In genomic region chr13:46377554-46377953, GRCh38 we compare ENCODE assay signal across 12 cellular contexts. TPM values are rescaled to one million over a fixed set of nuclear protein-coding genes. Genes with fewer than 3 reads are reported as not detected.
DNase-seq lines count a peak whose midpoint lies in the region; ATAC-seq and TF ChIP-seq lines count a peak whose summit lies in the region.
"Had no signal": no experiment of that assay in that cellular context is flagged by ENCODE, and none has a peak within 500 bp of the region (broad histone marks: within the 10 kb centered on the region; RNA-seq: fewer than 3 reads in every experiment).

No MANE protein-coding gene starts in this region.

- no peak overlapping the region for H3K4me3 Mint-ChIP-seq in mesothelial cell of epicardium
- H3K4me3 Mint-ChIP-seq: CD8-positive, alpha-beta memory T cell; WTC11 had no signal

- no peaks in the 10 kb centered on the region for H3K9me3 ChIP-seq in mucosa of descending colon

- ATAC-seq in GM18861 (IDR thresholded peaks at IDR 0.05; ENCODE audit: unreplicated experiment) (peak; percentile 39), GM21723 (IDR thresholded peaks at IDR 0.05; ENCODE audit: unreplicated experiment) (peak; percentile 44), HG03565 (IDR thresholded peaks at IDR 0.05; ENCODE audit: unreplicated experiment) (peak; percentile 25), mucosa of descending colon (peak; percentile 65), omental fat pad (ENCODE audit: low FRiP score) (no peak)
- ATAC-seq: WTC11 had no signal

- H3K9me3 Mint-ChIP-seq in mesothelial cell of epicardium = no peaks in the 10 kb centered on the region
- H3K9me3 Mint-ChIP-seq: CD8-positive, alpha-beta memory T cell; WTC11 had no signal

- no peaks in the 10 kb centered on the region for H3K36me3 ChIP-seq in mucosa of descending colon (ENCODE audit: low read depth)

- DNase-seq in mucosa of descending colon (peak in 1 of 3 donors; percentile 51), omental fat pad (ENCODE audit: low spot score) (no peak), mesothelial cell of epicardium (ENCODE audit: low spot score in 2 of 2, unreplicated experiment in 2 of 2) (no peak), GM19238 (ENCODE audit: insufficient read length, low spot score) (no peak), NCI-H524 treated with DMSO at 0.1 percent for 48 hours (lab: John Stamatoyannopoulos, UW) (no peak)
- DNase-seq: CD8-positive, alpha-beta memory T cell; hippocampal formation; NCI-H524 had no signal

- no peaks in the 10 kb centered on the region for H3K36me3 Mint-ChIP-seq in mesothelial cell of epicardium
- H3K36me3 Mint-ChIP-seq: CD8-positive, alpha-beta memory T cell; WTC11 had no signal

- peaks cover 4% of the 10 kb centered on the region for H3K4me1 Mint-ChIP-seq in mesothelial cell of epicardium
- H3K4me1 Mint-ChIP-seq: CD8-positive, alpha-beta memory T cell; WTC11 had no signal

- intact Hi-C loops in mucosa of descending colon (cut with DNase I, micrococcal nuclease) = no loop called here

- no peak overlapping the region for H3K27ac Mint-ChIP-seq in mesothelial cell of epicardium
- H3K27ac Mint-ChIP-seq: CD8-positive, alpha-beta memory T cell; WTC11 had no signal

- H3K27me3 Mint-ChIP-seq in mesothelial cell of epicardium (ENCODE audit: low read depth) = no peaks in the 10 kb centered on the region

- H3K4me3 ChIP-seq in mucosa of descending colon = no peak overlapping the region

- peaks cover 26% of the 10 kb centered on the region for H3K4me1 ChIP-seq in mucosa of descending colon (ENCODE audit: low read depth)

- no peak for TF ChIP-seq CTCF in mucosa of descending colon (IDR thresholded peaks at IDR 0.05)
- no peak for TF ChIP-seq CTCF in omental fat pad (IDR thresholded peaks at IDR 0.05)
- TF ChIP-seq CTCF in mesothelial cell of epicardium (IDR thresholded peaks at IDR 0.05; ENCODE audit: unreplicated experiment) = no peak

RNA-seq across cellular contexts. Expression of gene RUBCNL, which starts 9.5 kb away (rescaled TPM):
- total RNA-seq in mucosa of descending colon = 10 to 100 TPM; 13.5 to 35.2 (median 32.6) TPM
- 10 to 100 TPM in 1 of 4 donors, 1 to 10 TPM in 3; 4.0 to 21.9 (median 6.8) TPM for total RNA-seq in omental fat pad
- 2.4 to 3.2 TPM (median 2.8 TPM) in 3 replicates for total RNA-seq in mesothelial cell of epicardium
- total RNA-seq: CD8-positive, alpha-beta memory T cell had no signal
